ENCODE assay signal across 1 cellular context in the genomic region with DNA sequence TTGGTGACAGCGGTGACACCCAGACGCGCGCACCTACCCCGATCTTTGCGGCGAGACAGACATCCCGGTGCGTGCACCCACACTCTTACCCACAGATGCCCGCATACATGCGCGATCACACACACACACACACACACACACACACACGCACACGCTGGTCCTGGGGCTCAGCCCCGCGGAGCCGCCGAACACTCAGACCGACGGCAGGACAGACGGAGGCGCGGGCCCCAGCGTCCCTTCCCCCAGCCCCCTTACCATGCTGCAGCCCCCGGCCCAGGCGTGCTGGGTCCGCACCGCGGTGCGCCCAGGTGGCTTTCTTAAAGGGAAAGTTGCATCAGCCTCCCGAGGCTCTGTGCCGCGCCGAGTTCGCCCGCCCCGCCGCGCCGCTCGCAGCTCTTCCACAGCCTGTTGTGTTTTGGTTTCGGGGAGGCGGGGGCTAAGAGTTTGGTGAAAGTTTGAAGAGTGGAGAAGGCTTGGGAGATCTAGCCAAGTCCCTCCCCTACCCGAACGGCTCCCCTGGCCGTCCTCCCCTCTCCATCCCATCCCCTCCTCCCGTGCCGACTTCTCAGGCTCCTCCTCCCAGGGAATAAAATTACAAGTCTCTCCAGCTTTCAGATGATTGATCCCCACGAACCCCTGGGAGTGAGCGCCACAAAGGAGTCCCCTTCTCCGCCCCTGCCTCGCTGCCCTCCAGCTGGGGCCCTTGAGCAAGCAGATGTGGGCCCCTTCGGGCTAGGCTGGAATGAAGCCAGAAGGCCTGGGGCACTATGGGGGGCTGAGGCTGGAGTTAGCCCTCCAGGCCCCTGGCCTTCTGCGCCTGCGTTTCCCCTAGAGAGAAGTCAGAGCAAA.
TF ChIP-seq lines count a peak whose summit lies in the region.

Gene SLC6A9, minus strand, starts transcription at position 412 of the 849 bp plus-strand sequence. CDS start 7,185 bp downstream, outside the sequence.

TF ChIP-seq in HEK293, 187 proteins besides CTCF, POLR2A, EP300 and RAD21 (continued from another document and continues in another):
- TF ChIP-seq PRDM2 (tag by site-specific recombination; IDR thresholded peaks at IDR 0.05; ENCODE audit: borderline replicate concordance), result peak; percentile 33; the same call in 1 of the 2 replicates
- TF ChIP-seq PRDM10 (tag by site-specific recombination; IDR thresholded peaks at IDR 0.05), result peak; percentile 40; the same call in 1 of the 2 replicates
- peak; percentile 42; the same call in 1 of the 2 replicates for TF ChIP-seq ZNF24 (tag by site-specific recombination; IDR thresholded peaks at IDR 0.05)
- no peak for TF ChIP-seq ZNF791 (tag by site-specific recombination; IDR thresholded peaks at IDR 0.05)
- TF ChIP-seq ZNF169 (tag by site-specific recombination; IDR thresholded peaks at IDR 0.05), result peak; percentile 48; the same call in 1 of the 2 replicates
- no peak for TF ChIP-seq ZNF548 (tag by site-specific recombination; IDR thresholded peaks at IDR 0.05)
- TF ChIP-seq SCRT1 (tag by site-specific recombination; IDR thresholded peaks at IDR 0.05; ENCODE audit: borderline replicate concordance), result peak; percentile 52; the same call in 1 of the 2 replicates
- no peak for TF ChIP-seq ZNF707 (tag by site-specific recombination; IDR thresholded peaks at IDR 0.05)
- 0 out of 2 replicates have a peak, but pooled peaks have one; percentile 25 for TF ChIP-seq ZBTB6 (tag by site-specific recombination; IDR thresholded peaks at IDR 0.05)
- TF ChIP-seq, protein P1, sequence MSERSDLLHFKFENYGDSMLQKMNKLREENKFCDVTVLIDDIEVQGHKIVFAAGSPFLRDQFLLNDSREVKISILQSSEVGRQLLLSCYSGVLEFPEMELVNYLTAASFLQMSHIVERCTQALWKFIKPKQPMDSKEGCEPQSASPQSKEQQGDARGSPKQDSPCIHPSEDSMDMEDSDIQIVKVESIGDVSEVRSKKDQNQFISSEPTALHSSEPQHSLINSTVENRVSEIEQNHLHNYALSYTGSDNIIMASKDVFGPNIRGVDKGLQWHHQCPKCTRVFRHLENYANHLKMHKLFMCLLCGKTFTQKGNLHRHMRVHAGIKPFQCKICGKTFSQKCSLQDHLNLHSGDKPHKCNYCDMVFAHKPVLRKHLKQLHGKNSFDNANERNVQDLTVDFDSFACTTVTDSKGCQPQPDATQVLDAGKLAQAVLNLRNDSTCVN (tag by site-specific recombination; optimal IDR thresholded peaks at IDR 0.05), result peak; percentile 96
- TF ChIP-seq ZNF138 (tag by site-specific recombination; IDR thresholded peaks at IDR 0.05; ENCODE audit: borderline replicate concordance), result no peak
- TF ChIP-seq FEZF1 (tag by site-specific recombination; IDR thresholded peaks at IDR 0.05), result peak; percentile 11; the same call in 1 of the 2 replicates
- TF ChIP-seq ZBTB48 (tag by site-specific recombination; IDR thresholded peaks at IDR 0.05), result peak; percentile 66; the same call in 1 of the 2 replicates
- TF ChIP-seq PATZ1 (tag by site-specific recombination; IDR thresholded peaks at IDR 0.05), result peak; percentile 93
- no peak for TF ChIP-seq ZNF433 (tag by site-specific recombination; IDR thresholded peaks at IDR 0.05; ENCODE audit: low read depth)
- peak; percentile 88; the same call in 1 of the 2 replicates for TF ChIP-seq ZNF777 (tag by site-specific recombination; IDR thresholded peaks at IDR 0.05; ENCODE audit: borderline replicate concordance)
- peak; percentile 62 for TF ChIP-seq SP3 (tag by site-specific recombination; IDR thresholded peaks at IDR 0.05)
- TF ChIP-seq ZNF473 (tag by site-specific recombination; IDR thresholded peaks at IDR 0.05), result no peak
- TF ChIP-seq HOXC10 (CRISPR knock-in tag; IDR thresholded peaks at IDR 0.05), result no peak
- TF ChIP-seq WT1 (tag by site-specific recombination; IDR thresholded peaks at IDR 0.05), result peak; percentile 45; the same call in 1 of the 2 replicates
- TF ChIP-seq ZNF155 (tag by site-specific recombination; IDR thresholded peaks at IDR 0.05), result no peak
- TF ChIP-seq GLI2 (tag by site-specific recombination; IDR thresholded peaks at IDR 0.05; ENCODE audit: borderline replicate concordance, low read depth), result no peak
- TF ChIP-seq SCRT2 (tag by site-specific recombination; IDR thresholded peaks at IDR 0.05), result peak; percentile 86
- no peak for TF ChIP-seq ZNF560 (tag by site-specific recombination; IDR thresholded peaks at IDR 0.05; ENCODE audit: borderline replicate concordance)
- TF ChIP-seq ZBTB7A (tag by site-specific recombination; IDR thresholded peaks at IDR 0.05; ENCODE audit: low read depth), result peak; percentile 84
- TF ChIP-seq ZNF416 (tag by site-specific recombination; IDR thresholded peaks at IDR 0.05), result no peak
- TF ChIP-seq ZFHX2 (tag by site-specific recombination; conservative IDR thresholded peaks at IDR 0.05), result peak; percentile 92
- TF ChIP-seq ZNF175 (tag by site-specific recombination; IDR thresholded peaks at IDR 0.05), result no peak
- TF ChIP-seq ZBTB17 (tag by site-specific recombination; IDR thresholded peaks at IDR 0.05), result peak; percentile 65
- TF ChIP-seq, protein P2, sequence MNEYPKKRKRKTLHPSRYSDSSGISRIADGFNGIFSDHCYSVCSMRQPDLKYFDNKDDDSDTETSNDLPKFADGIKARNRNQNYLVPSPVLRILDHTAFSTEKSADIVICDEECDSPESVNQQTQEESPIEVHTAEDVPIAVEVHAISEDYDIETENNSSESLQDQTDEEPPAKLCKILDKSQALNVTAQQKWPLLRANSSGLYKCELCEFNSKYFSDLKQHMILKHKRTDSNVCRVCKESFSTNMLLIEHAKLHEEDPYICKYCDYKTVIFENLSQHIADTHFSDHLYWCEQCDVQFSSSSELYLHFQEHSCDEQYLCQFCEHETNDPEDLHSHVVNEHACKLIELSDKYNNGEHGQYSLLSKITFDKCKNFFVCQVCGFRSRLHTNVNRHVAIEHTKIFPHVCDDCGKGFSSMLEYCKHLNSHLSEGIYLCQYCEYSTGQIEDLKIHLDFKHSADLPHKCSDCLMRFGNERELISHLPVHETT (tag by site-specific recombination; IDR thresholded peaks at IDR 0.05), result 0 out of 2 replicates have a peak, but pooled peaks have one; percentile 43
- no peak for TF ChIP-seq ZNF830 (tag by site-specific recombination; IDR thresholded peaks at IDR 0.05; ENCODE audit: low read depth)
- TF ChIP-seq ZNF660 (tag by site-specific recombination; IDR thresholded peaks at IDR 0.05), result peak; percentile 38; the same call in 1 of the 2 replicates
- 0 out of 2 replicates have a peak, but pooled peaks have one; percentile 24 for TF ChIP-seq OVOL3 (tag by site-specific recombination; IDR thresholded peaks at IDR 0.05)
- no peak for TF ChIP-seq ATF2 (tag by site-specific recombination; IDR thresholded peaks at IDR 0.05; ENCODE audit: low read depth)
- peak; percentile 34; the same call in 1 of the 2 replicates for TF ChIP-seq ZNF324 (tag by site-specific recombination; IDR thresholded peaks at IDR 0.05)
